ENCODE assay signal across 8 cellular contexts in genomic region chr2:86808315-86809161, GRCh38. TPM values are rescaled to one million over a fixed set of nuclear protein-coding genes. Genes with fewer than 3 reads are reported as not detected.
DNase-seq lines count a peak whose midpoint lies in the region; ATAC-seq and TF ChIP-seq lines count a peak whose summit lies in the region.

No MANE protein-coding gene starts in this region.

- no peaks in the 10 kb centered on the region for H3K36me3 ChIP-seq in A673 (ENCODE audit: insufficient read depth, low read length, poor library complexity, severe bottlenecking)
- H3K36me3 ChIP-seq in smooth muscle cell (ENCODE audit: low read depth) = no peaks in the 10 kb centered on the region

- peaks cover 29 to 38% of the 10 kb centered on the region in 2 donors for H3K4me1 Mint-ChIP-seq in immature natural killer cell

- H3K27ac ChIP-seq in A673 (ENCODE audit: low read depth, low read length, poor library complexity, severe bottlenecking) (no peak overlapping the region), smooth muscle cell (ENCODE audit: low read depth) (no peak overlapping the region)

- BruUV-seq in A673 (replicated peaks; lab: Mats Ljungman, UMichigan) = no TSS peak

- CTCF ChIA-PET in A673 (lab: Charles Lee) = no interaction called here

- peak overlapping the region; percentile 90 for H3K4me2 ChIP-seq in smooth muscle cell

- H3K27me3 Mint-ChIP-seq in immature natural killer cell (ENCODE audit: low read depth in 3 of 3) = peaks cover 21 to 37% (median 33%) of the 10 kb centered on the region in 3 donors

- POLR2A ChIA-PET in A673 (lab: Charles Lee; ENCODE audit: low non-redundant PET) = no interaction called here

- no peak overlapping the region for H3K9ac ChIP-seq in smooth muscle cell (ENCODE audit: low read depth)

- H3K4me3 Mint-ChIP-seq in immature natural killer cell = peak overlapping the region; percentile 76 to 94 (median 88)

- H3K9me3 ChIP-seq in A673 (ENCODE audit: low read depth, low read length, poor library complexity, severe bottlenecking) = no peaks in the 10 kb centered on the region
- H3K9me3 ChIP-seq in smooth muscle cell (replicated peaks; ENCODE audit: low read depth) = no peaks in the 10 kb centered on the region

- H3F3A ChIP-seq in smooth muscle cell (ENCODE audit: low read depth) = no peaks in the 10 kb centered on the region

- 38% methylated on average over 36 of the region's 36 CpGs for WGBS in smooth muscle cell (ENCODE audit: low lambda C conversion rate)

- peaks cover 5% of the 10 kb centered on the region for H3K4me1 ChIP-seq in A673 (ENCODE audit: insufficient read depth, low read length, poor library complexity, severe bottlenecking)
- peaks cover 3% of the 10 kb centered on the region for H3K4me1 ChIP-seq in smooth muscle cell (ENCODE audit: low read depth)

- peak overlapping the region; percentile 44 to 89 (median 75) for H3K27ac Mint-ChIP-seq in immature natural killer cell

- H3K27me3 ChIP-seq in A673 (replicated peaks; ENCODE audit: insufficient read depth, low read depth, low read length, poor library complexity) (peaks cover 20% of the 10 kb centered on the region), smooth muscle cell (ENCODE audit: low read depth) (peaks cover 4% of the 10 kb centered on the region)

- H4K20me1 ChIP-seq in smooth muscle cell (ENCODE audit: low read depth) = no peaks in the 10 kb centered on the region

- ATAC-seq in GM18868 (IDR thresholded peaks at IDR 0.05; ENCODE audit: unreplicated experiment) = peak; percentile 92
- ATAC-seq in HG03139 (IDR thresholded peaks at IDR 0.05; ENCODE audit: unreplicated experiment) = peak; percentile 84

- peak overlapping the region; percentile 94 for H2AFZ ChIP-seq in smooth muscle cell (ENCODE audit: low read depth)

- intact Hi-C loops in A673 (cut with micrococcal nuclease; ENCODE audit: unreplicated experiment) = loop anchor here (2.0 to 10.0 kb wide), 2 partner anchors 20 to 414 kb away; no protein-coding TSS in a partner anchor

- TF ChIP-seq CTCF in A673 (conservative IDR thresholded peaks at IDR 0.05; ENCODE audit: low read depth, low read length) (peak; percentile 94), WI38 (IDR thresholded peaks at IDR 0.05; ENCODE audit: low read depth, low read length) (peak; percentile 69), cardiac fibroblast (IDR thresholded peaks at IDR 0.05; ENCODE audit: low read depth, low read length) (peak; percentile 82), smooth muscle cell (IDR thresholded peaks at IDR 0.05; ENCODE audit: borderline replicate concordance, insufficient read depth, poor library complexity, severe bottlenecking) (peak; percentile 92)

- H3K36me3 Mint-ChIP-seq in immature natural killer cell = peaks cover 0 to 8% (median 0%) of the 10 kb centered on the region in 3 donors

- H3K79me2 ChIP-seq in smooth muscle cell (ENCODE audit: low read depth) = no peaks in the 10 kb centered on the region

- peak; percentile 90 for DNase-seq in A673 (ENCODE audit: low spot score)
- DNase-seq in NCI-H2196 (lab: John Stamatoyannopoulos, UW; ENCODE audit: unreplicated experiment) = peak; percentile 64
- DNase-seq in cardiac fibroblast (ENCODE audit: low read depth in 2 of 2) = peak; percentile 76 to 80
- peak; percentile 86 to 90 (median 89) for DNase-seq in immature natural killer cell
- peak; percentile 69 for DNase-seq in smooth muscle cell (lab: John Stamatoyannopoulos, UW; ENCODE audit: unreplicated experiment)

- H3K4me3 ChIP-seq in A673 (ENCODE audit: low read depth, low read length, poor library complexity, severe bottlenecking) (peak overlapping the region; percentile 47), WI38 (ENCODE audit: low read depth, low read length) (no peak overlapping the region), cardiac fibroblast (replicated peaks in 1 of 2; ENCODE audit: low read depth in 2 of 2, low read length in 2 of 2) (peak overlapping the region; percentile 44 to 49), smooth muscle cell (peak overlapping the region; percentile 61)

- H3K9me3 Mint-ChIP-seq in immature natural killer cell = no peaks in the 10 kb centered on the region

RNA-seq across cellular contexts. Expression of gene CD8A, which starts 17.8 kb away (rescaled TPM):
- total RNA-seq in A673 (2021) (not detected in 2 replicates), smooth muscle cell (not detected in 2 replicates)
- polyA plus RNA-seq in immature natural killer cell (100 to 1,000 TPM in 1 of 3 donors, 10 to 100 TPM in 2; 76.9 to 131 (median 93.4) TPM), smooth muscle cell (0.40 TPM in 1 of 2 replicates, not detected in the other)

RNA-seq across cellular contexts. Expression of gene CD8B, which starts 53.1 kb away (rescaled TPM):
- total RNA-seq in A673 (2021) = not detected in 2 replicates
- polyA plus RNA-seq in immature natural killer cell = 10 to 100 TPM in 1 of 3 donors, 1 to 10 TPM in 2; 1.7 to 21.0 (median 5.5) TPM
- total RNA-seq in smooth muscle cell = not detected in 2 replicates
- not detected in 2 replicates for polyA plus RNA-seq in smooth muscle cell
